ENCODE assay signal across 1 cellular context in genomic region chr17:50459081-50459676, GRCh38.
TF ChIP-seq lines count a peak whose summit lies in the region.

No MANE protein-coding gene starts in this region.

TF ChIP-seq in HepG2, 621 proteins besides CTCF, POLR2A, EP300 and RAD21 (continued from another document and continues in another):
- TF ChIP-seq THRA (CRISPR knock-in tag; IDR thresholded peaks at IDR 0.05; ENCODE audit: borderline replicate concordance) (peak; percentile 46; the same call in 1 of the 2 replicates), SAFB2 (CRISPR knock-in tag; IDR thresholded peaks at IDR 0.05; ENCODE audit: borderline replicate concordance, low read depth) (0 out of 2 replicates have a peak, but pooled peaks have one; percentile 35), ZNF18 (CRISPR knock-in tag; IDR thresholded peaks at IDR 0.05; ENCODE audit: insufficient replicate concordance) (peak; percentile 80), NFE2L2 (IDR thresholded peaks at IDR 0.05; ENCODE audit: low read length) (no peak), ZNF704 (CRISPR knock-in tag; IDR thresholded peaks at IDR 0.05; ENCODE audit: borderline replicate concordance) (no peak), NFIC (IDR thresholded peaks at IDR 0.05; ENCODE audit: low read length) (no peak), ZSCAN30 (CRISPR knock-in tag; IDR thresholded peaks at IDR 0.05) (no peak), ZNF589 (CRISPR knock-in tag; conservative IDR thresholded peaks at IDR 0.05) (peak; percentile 67), TEF (CRISPR knock-in tag; IDR thresholded peaks at IDR 0.05) (no peak), MBD4 (IDR thresholded peaks at IDR 0.05; ENCODE audit: borderline replicate concordance, low read length) (no peak), FIP1L1 (IDR thresholded peaks at IDR 0.05; ENCODE audit: borderline replicate concordance, insufficient read depth, low read depth, low read length) (no peak), ZNF713 (CRISPR knock-in tag; IDR thresholded peaks at IDR 0.05) (no peak), ZNF251 (CRISPR knock-in tag; IDR thresholded peaks at IDR 0.05) (no peak), ZNF337 (CRISPR knock-in tag; IDR thresholded peaks at IDR 0.05; ENCODE audit: borderline replicate concordance, low read depth) (no peak), ZNF773 (CRISPR knock-in tag; IDR thresholded peaks at IDR 0.05; ENCODE audit: borderline replicate concordance) (no peak), ZNF17 (CRISPR knock-in tag; IDR thresholded peaks at IDR 0.05) (no peak), ZNF101 (CRISPR knock-in tag; IDR thresholded peaks at IDR 0.05; ENCODE audit: borderline replicate concordance, low read depth) (no peak), TAF1 (CRISPR knock-in tag; IDR thresholded peaks at IDR 0.05) (no peak), SATB2 (CRISPR knock-in tag; IDR thresholded peaks at IDR 0.05) (no peak), RELA (CRISPR knock-in tag; IDR thresholded peaks at IDR 0.05) (no peak), IKZF1 (IDR thresholded peaks at IDR 0.05) (no peak), ZBED4 (CRISPR knock-in tag; IDR thresholded peaks at IDR 0.05; ENCODE audit: borderline replicate concordance) (peak; percentile 94), THAP11 (CRISPR knock-in tag; IDR thresholded peaks at IDR 0.05) (peak; percentile 52; the same call in 1 of the 2 replicates), ZNF501 (CRISPR knock-in tag; IDR thresholded peaks at IDR 0.05) (no peak), MNT (IDR thresholded peaks at IDR 0.05) (no peak), ZFP41 (CRISPR knock-in tag; IDR thresholded peaks at IDR 0.05; ENCODE audit: borderline replicate concordance) (no peak), RFX5 (IDR thresholded peaks at IDR 0.05; ENCODE audit: low read depth, low read length) (no peak), ZBTB40 (IDR thresholded peaks at IDR 0.05) (no peak), ZBTB40 (CRISPR knock-in tag; IDR thresholded peaks at IDR 0.05) (peak; percentile 82; the same call in 1 of the 2 replicates), GATA4 (IDR thresholded peaks at IDR 0.05; ENCODE audit: borderline replicate concordance, low read depth) (no peak), ZNF335 (CRISPR knock-in tag; IDR thresholded peaks at IDR 0.05) (peak; percentile 68; the same call in 1 of the 2 replicates), ZNF160 (CRISPR knock-in tag; IDR thresholded peaks at IDR 0.05) (no peak), ATM (IDR thresholded peaks at IDR 0.05; ENCODE audit: borderline replicate concordance) (no peak), ZSCAN12 (CRISPR knock-in tag; IDR thresholded peaks at IDR 0.05) (no peak), ZNF503 (CRISPR knock-in tag; IDR thresholded peaks at IDR 0.05) (peak; percentile 24; the same call in 1 of the 2 replicates), ZNF414 (CRISPR knock-in tag; IDR thresholded peaks at IDR 0.05) (no peak), ZNF550 (CRISPR knock-in tag; IDR thresholded peaks at IDR 0.05; ENCODE audit: borderline replicate concordance) (no peak), ZFAT (CRISPR knock-in tag; conservative IDR thresholded peaks at IDR 0.05) (no peak), KLF13 (CRISPR knock-in tag; IDR thresholded peaks at IDR 0.05) (no peak), ETV5 (CRISPR knock-in tag; IDR thresholded peaks at IDR 0.05; ENCODE audit: borderline replicate concordance) (peak; percentile 63)
